1 cellular context compared by ENCODE assay signal in the genomic region with DNA sequence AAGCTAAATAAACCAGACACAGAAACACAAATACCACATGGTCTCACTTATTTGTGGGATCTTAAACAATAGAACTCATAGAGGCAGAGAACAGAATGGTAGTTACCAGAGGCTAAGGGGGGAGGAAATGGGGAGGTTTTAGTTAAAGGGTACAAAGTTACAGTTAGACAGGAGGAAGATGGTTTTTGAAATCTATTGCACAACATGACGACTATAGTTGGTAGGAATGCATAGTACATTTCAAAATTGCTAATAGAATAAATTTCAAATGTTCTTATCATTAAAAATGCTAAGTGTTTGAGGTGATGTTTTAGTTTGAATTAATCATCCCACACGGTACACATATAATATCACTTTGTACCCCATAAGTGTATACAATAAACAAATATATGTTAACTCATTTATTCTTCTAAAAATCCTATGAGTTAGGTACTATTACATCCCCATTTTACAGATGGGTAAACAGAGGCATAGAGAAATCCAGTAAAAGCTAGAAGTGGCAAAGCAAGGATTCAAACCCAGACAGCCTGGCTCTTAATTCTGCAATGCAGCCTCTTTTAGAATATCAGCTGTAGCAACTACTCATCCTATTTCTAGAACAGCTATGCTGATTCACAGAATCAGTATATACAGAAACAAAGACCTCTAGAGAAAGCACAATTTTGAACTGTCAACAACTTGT.
TF ChIP-seq lines count a peak whose summit lies in the region.

No MANE protein-coding gene starts in this region.

TF ChIP-seq in K562, 482 proteins besides CTCF, POLR2A, EP300 and RAD21 (continued from another document):
- TF ChIP-seq, protein P1, sequence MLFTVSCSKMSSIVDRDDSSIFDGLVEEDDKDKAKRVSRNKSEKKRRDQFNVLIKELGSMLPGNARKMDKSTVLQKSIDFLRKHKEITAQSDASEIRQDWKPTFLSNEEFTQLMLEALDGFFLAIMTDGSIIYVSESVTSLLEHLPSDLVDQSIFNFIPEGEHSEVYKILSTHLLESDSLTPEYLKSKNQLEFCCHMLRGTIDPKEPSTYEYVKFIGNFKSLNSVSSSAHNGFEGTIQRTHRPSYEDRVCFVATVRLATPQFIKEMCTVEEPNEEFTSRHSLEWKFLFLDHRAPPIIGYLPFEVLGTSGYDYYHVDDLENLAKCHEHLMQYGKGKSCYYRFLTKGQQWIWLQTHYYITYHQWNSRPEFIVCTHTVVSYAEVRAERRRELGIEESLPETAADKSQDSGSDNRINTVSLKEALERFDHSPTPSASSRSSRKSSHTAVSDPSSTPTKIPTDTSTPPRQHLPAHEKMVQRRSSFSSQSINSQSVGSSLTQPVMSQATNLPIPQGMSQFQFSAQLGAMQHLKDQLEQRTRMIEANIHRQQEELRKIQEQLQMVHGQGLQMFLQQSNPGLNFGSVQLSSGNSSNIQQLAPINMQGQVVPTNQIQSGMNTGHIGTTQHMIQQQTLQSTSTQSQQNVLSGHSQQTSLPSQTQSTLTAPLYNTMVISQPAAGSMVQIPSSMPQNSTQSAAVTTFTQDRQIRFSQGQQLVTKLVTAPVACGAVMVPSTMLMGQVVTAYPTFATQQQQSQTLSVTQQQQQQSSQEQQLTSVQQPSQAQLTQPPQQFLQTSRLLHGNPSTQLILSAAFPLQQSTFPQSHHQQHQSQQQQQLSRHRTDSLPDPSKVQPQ (CRISPR knock-in tag; IDR thresholded peaks at IDR 0.05; ENCODE audit: borderline replicate concordance) = no peak
- TF ChIP-seq KDM1A (IDR thresholded peaks at IDR 0.05) (peak; percentile 56 to 69), ETV1 (tag; conservative IDR thresholded peaks at IDR 0.05; ENCODE audit: low read depth) (no peak), MAFG (tag; conservative IDR thresholded peaks at IDR 0.05) (no peak), BCOR (IDR thresholded peaks at IDR 0.05) (peak; percentile 91), TEAD1 (CRISPR knock-in tag; IDR thresholded peaks at IDR 0.05) (no peak)
- TF ChIP-seq, protein P2, sequence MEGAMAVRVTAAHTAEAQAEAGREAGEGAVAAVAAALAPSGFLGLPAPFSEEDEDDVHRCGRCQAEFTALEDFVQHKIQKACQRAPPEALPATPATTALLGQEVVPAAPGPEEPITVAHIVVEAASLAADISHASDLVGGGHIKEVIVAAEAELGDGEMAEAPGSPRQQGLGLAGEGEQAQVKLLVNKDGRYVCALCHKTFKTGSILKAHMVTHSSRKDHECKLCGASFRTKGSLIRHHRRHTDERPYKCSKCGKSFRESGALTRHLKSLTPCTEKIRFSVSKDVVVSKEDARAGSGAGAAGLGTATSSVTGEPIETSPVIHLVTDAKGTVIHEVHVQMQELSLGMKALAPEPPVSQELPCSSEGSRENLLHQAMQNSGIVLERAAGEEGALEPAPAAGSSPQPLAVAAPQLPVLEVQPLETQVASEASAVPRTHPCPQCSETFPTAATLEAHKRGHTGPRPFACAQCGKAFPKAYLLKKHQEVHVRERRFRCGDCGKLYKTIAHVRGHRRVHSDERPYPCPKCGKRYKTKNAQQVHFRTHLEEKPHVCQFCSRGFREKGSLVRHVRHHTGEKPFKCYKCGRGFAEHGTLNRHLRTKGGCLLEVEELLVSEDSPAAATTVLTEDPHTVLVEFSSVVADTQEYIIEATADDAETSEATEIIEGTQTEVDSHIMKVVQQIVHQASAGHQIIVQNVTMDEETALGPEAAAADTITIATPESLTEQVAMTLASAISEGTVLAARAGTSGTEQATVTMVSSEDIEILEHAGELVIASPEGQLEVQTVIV (CRISPR knock-in tag; IDR thresholded peaks at IDR 0.05; ENCODE audit: borderline replicate concordance) = no peak
